In the genomic region with DNA sequence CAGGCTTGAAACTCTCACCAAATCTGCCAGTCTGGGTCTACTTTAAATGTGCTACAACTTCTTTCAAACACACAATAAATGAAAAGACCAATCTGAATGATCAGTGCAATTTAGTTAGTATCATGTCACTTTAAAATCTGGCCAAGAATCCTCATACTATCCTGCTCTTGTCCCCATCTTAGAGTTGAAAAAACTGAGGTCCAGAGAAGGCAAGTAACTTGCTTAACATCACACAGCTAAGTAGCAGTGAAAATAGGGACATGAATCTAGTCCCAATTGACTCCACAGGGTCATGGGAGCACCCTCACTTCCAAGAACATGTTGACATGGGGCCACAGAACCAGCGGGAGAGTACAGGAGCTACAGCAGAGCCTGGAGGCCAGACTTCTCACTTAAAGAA, we compare ENCODE assay signal across 2 cellular contexts.
TF ChIP-seq lines count a peak whose summit lies in the region.

No MANE protein-coding gene starts in this region.

TF ChIP-seq in HEK293, 187 proteins besides CTCF, POLR2A, EP300 and RAD21:
- TF ChIP-seq ZNF555 (tag by site-specific recombination; conservative IDR thresholded peaks at IDR 0.05) (no peak), ZNF768 (tag by site-specific recombination; IDR thresholded peaks at IDR 0.05) (0 out of 2 replicates have a peak, but pooled peaks have one; percentile 32)

TF ChIP-seq in K562, 482 proteins besides CTCF, POLR2A, EP300 and RAD21:
- TF ChIP-seq ZFP36 (IDR thresholded peaks at IDR 0.05; ENCODE audit: low read depth, low read length, partially characterized antibody) (peak; percentile 52), BCOR (IDR thresholded peaks at IDR 0.05) (peak; percentile 44; the same call in 1 of the 2 replicates), RBM25 (IDR thresholded peaks at IDR 0.05; ENCODE audit: low read depth, low read length, severe bottlenecking) (peak; percentile 56), PHB2 (IDR thresholded peaks at IDR 0.05; ENCODE audit: low read depth) (no peak)
